Comparison of ENCODE assay signal across 19 cellular contexts in the genomic region with DNA sequence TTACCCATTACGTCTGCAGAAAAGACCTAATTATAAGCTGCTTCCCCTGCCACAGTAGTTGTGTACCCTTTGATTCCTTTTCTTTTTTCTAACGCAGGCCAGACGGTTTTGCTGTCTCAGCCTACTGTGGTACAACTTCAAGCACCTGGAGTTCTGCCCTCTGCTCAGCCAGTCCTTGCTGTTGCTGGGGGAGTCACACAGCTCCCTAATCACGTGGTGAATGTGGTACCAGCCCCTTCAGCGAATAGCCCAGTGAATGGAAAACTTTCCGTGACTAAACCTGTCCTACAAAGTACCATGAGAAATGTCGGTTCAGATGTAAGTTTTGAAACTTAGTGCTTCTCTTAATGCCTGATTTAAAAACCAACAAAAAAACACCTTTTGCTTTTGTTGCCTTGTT. TPM values are rescaled to one million over a fixed set of nuclear protein-coding genes. Genes with fewer than 3 reads are reported as not detected.
A peak's percentile ranks its signal among the peaks of the same experiment; 100 is the strongest.
DNase-seq lines count a peak whose midpoint lies in the region; ATAC-seq and TF ChIP-seq lines count a peak whose summit lies in the region.
"Had no signal": no experiment of that assay in that cellular context is flagged by ENCODE, and none has a peak within 500 bp of the region (broad histone marks: within the 10 kb centered on the region; RNA-seq: fewer than 3 reads in every experiment).

No MANE protein-coding gene starts in this region.

- H3K9me3 ChIP-seq in sigmoid colon: no peaks in the 10 kb centered on the region
- H3K9me3 ChIP-seq: prostate gland, thoracic aorta had no signal

- H3K36me3 Mint-ChIP-seq in T-helper 2 cell treated with Interferon-gamma antibody and Interleukin-4, amounts not matched to agents 5 μg/mL and 100 μg/mL, for 36 hours (ENCODE audit: low read depth): peaks cover 64% of the 10 kb centered on the region

- H3K36me3 ChIP-seq in sigmoid colon: peaks cover 0 to 25% (median 0%) of the 10 kb centered on the region in 4 donors

- intact Hi-C loops in sigmoid colon (cut with DNase I): no loop called here

- 84 to 88% methylated on average over 7 of the region's 7 CpGs for WGBS in sigmoid colon, 2 donors

- H3K27ac Mint-ChIP-seq in T-helper 2 cell treated with Interferon-gamma antibody and Interleukin-4, amounts not matched to agents 5 μg/mL and 100 μg/mL, for 36 hours: no peak overlapping the region
- H3K27ac Mint-ChIP-seq: stimulated activated effector memory CD8-positive, alpha-beta T cell treated with anti-CD3 and anti-CD28 coated beads, Interleukin-12 subunit alpha, Interleukin-12 subunit beta, amount 100 ng/mL, for 72 hours; T-helper 1 cell treated with Interleukin-12 subunit alpha and Interleukin-12 subunit beta and Interleukin-4 antibody, amounts not matched to agents 30 μg/mL and 1 μg/mL, for 36 hours had no signal

- peaks cover 0 to 57% (median 43%) of the 10 kb centered on the region in 4 donors for H3K4me1 ChIP-seq in sigmoid colon
- H3K4me1 ChIP-seq: prostate gland had no signal

- H3K4me3 Mint-ChIP-seq in T-helper 2 cell treated with Interferon-gamma antibody and Interleukin-4, amounts not matched to agents 5 μg/mL and 100 μg/mL, for 36 hours: no peak overlapping the region
- H3K4me3 Mint-ChIP-seq: CD8-positive, alpha-beta memory T cell; stimulated activated effector memory CD8-positive, alpha-beta T cell treated with anti-CD3 and anti-CD28 coated beads, Interleukin-12 subunit alpha, Interleukin-12 subunit beta, amount 100 ng/mL, for 72 hours; T-helper 1 cell treated with Interleukin-12 subunit alpha and Interleukin-12 subunit beta and Interleukin-4 antibody, amounts not matched to agents 30 μg/mL and 1 μg/mL, for 36 hours had no signal

- H3K27me3 ChIP-seq in sigmoid colon: no peaks in the 10 kb centered on the region

- DNase-seq in NCI-H69 (lab: John Stamatoyannopoulos, UW) (peak; percentile 55), amniotic epithelial cell (ENCODE audit: low read depth) (peak; percentile 47), iPS-NIHi7 (ENCODE audit: extremely low spot score) (peak; percentile 11), sigmoid colon (peak; percentile 84), NCI-H1694 (lab: John Stamatoyannopoulos, UW) (no peak)
- DNase-seq in T-helper 2 cell treated with Interferon-gamma antibody and Interleukin-4, amounts not matched to agents 5 μg/mL and 100 μg/mL, for 36 hours (ENCODE audit: low spot score): no peak
- DNase-seq: activated CD8-positive, alpha-beta memory T cell treated with anti-CD3 and anti-CD28 coated beads, Interleukin-2, amount 50 U/mL, for 4 hours; activated effector memory CD4-positive, alpha-beta T cell treated with anti-CD3 and anti-CD28 coated beads, Interleukin-2, amount 50 U/mL, for 16 hours; CD8-positive, alpha-beta memory T cell; GDM1; NCI-H524; small intestine; stimulated activated CD4-positive, alpha-beta T cell treated with anti-CD3 and anti-CD28 coated beads, Interleukin-2, amount 100 ng/mL, for 24 hours had no signal

- TF ChIP-seq EP300 in sigmoid colon (IDR thresholded peaks at IDR 0.05): no peak

- TF ChIP-seq POLR2A in sigmoid colon (IDR thresholded peaks at IDR 0.05): no peak

- H3K27ac ChIP-seq in sigmoid colon: peak overlapping the region; percentile 45 to 68 (median 61)
- H3K27ac ChIP-seq: coronary artery, prostate gland, thoracic aorta had no signal

- H3K4me1 Mint-ChIP-seq in T-helper 2 cell treated with Interferon-gamma antibody and Interleukin-4, amounts not matched to agents 5 μg/mL and 100 μg/mL, for 36 hours (ENCODE audit: low read depth): peaks cover 21% of the 10 kb centered on the region

- H3K9me3 Mint-ChIP-seq in T-helper 2 cell treated with Interferon-gamma antibody and Interleukin-4, amounts not matched to agents 5 μg/mL and 100 μg/mL, for 36 hours: no peaks in the 10 kb centered on the region
- H3K9me3 Mint-ChIP-seq: CD8-positive, alpha-beta memory T cell; stimulated activated effector memory CD8-positive, alpha-beta T cell treated with anti-CD3 and anti-CD28 coated beads, Interleukin-12 subunit alpha, Interleukin-12 subunit beta, amount 100 ng/mL, for 72 hours; T-helper 1 cell treated with Interleukin-12 subunit alpha and Interleukin-12 subunit beta and Interleukin-4 antibody, amounts not matched to agents 30 μg/mL and 1 μg/mL, for 36 hours had no signal

- TF ChIP-seq CTCF in sigmoid colon (IDR thresholded peaks at IDR 0.05): no peak

- H3K4me3 ChIP-seq in sigmoid colon: no peak overlapping the region
- H3K4me3 ChIP-seq: coronary artery, prostate gland, thoracic aorta had no signal

- no peaks in the 10 kb centered on the region for H3K27me3 Mint-ChIP-seq in T-helper 2 cell treated with Interferon-gamma antibody and Interleukin-4, amounts not matched to agents 5 μg/mL and 100 μg/mL, for 36 hours (ENCODE audit: low read depth)
- H3K27me3 Mint-ChIP-seq: CD8-positive, alpha-beta memory T cell had no signal

- ATAC-seq in HG02885 (IDR thresholded peaks at IDR 0.05; ENCODE audit: poor library complexity, unreplicated experiment): no peak
- ATAC-seq: stimulated activated effector memory CD8-positive, alpha-beta T cell treated with anti-CD3 and anti-CD28 coated beads, Interleukin-12 subunit alpha, Interleukin-12 subunit beta, amount 100 ng/mL, for 72 hours had no signal

RNA-seq across cellular contexts. Expression of a gene that starts 35.8 kb away (rescaled TPM):
- 10 to 100 TPM; 26.3 to 28.1 (median 27.6) TPM for total RNA-seq in sigmoid colon
- polyA plus RNA-seq in sigmoid colon: 1 to 10 TPM; 2.3 to 9.0 (median 3.0) TPM

RNA-seq across cellular contexts. Expression of a gene that starts 52.4 kb away (rescaled TPM):
- 10 to 100 TPM; 12.7 to 40.3 (median 24.1) TPM for total RNA-seq in sigmoid colon
- 10 to 100 TPM; 13.6 to 21.0 (median 17.5) TPM for polyA plus RNA-seq in sigmoid colon

Comparison
In these comparisons a context has a peak if more than half of its experiments do, and no peak if none do; other contexts are left out.
1. DNase-seq: peak in NCI-H69 (single experiment), amniotic epithelial cell (single experiment), iPS-NIHi7 (single experiment) and sigmoid colon (single experiment); none in NCI-H1694 (single experiment) and T-helper 2 cell treated with Interferon-gamma antibody and Interleukin-4, amounts not matched to agents 5 μg/mL and 100 μg/mL, for 36 hours (single experiment).